Comparison of ENCODE assay signal across 1 cellular context in genomic region chr3:50296721-50297383, GRCh38.
A peak's percentile ranks its signal among the peaks of the same experiment; 100 is the strongest.
TF ChIP-seq lines count a peak whose summit lies in the region.

No MANE protein-coding gene starts in this region.

TF ChIP-seq in K562, 482 proteins besides CTCF, POLR2A, EP300 and RAD21:
- TF ChIP-seq TCF3 (CRISPR knock-in tag; IDR thresholded peaks at IDR 0.05): no peak
- TF ChIP-seq HSF4 (CRISPR knock-in tag; IDR thresholded peaks at IDR 0.05; ENCODE audit: borderline replicate concordance): no peak
- no peak for TF ChIP-seq MAX (CRISPR knock-in tag; IDR thresholded peaks at IDR 0.05)
- 0 out of 2 replicates have a peak, but pooled peaks have one; percentile 21 for TF ChIP-seq POLR2G (IDR thresholded peaks at IDR 0.05; ENCODE audit: low read depth, low read length)
- TF ChIP-seq FOXP1 (CRISPR knock-in tag; IDR thresholded peaks at IDR 0.05): no peak
- no peak for TF ChIP-seq TGIF2 (CRISPR knock-in tag; IDR thresholded peaks at IDR 0.05)
- no peak for TF ChIP-seq GTF2B (IDR thresholded peaks at IDR 0.05; ENCODE audit: extremely low read depth, insufficient read length)
- TF ChIP-seq ADNP (tag; IDR thresholded peaks at IDR 0.05): no peak
